Comparison of ENCODE assay signal across 27 cellular contexts in genomic region chr20:62710221-62710885, GRCh38. TPM values are rescaled to one million over a fixed set of nuclear protein-coding genes. Genes with fewer than 3 reads are reported as not detected.
A peak's percentile ranks its signal among the peaks of the same experiment; 100 is the strongest.
DNase-seq lines count a peak whose midpoint lies in the region; ATAC-seq and TF ChIP-seq lines count a peak whose summit lies in the region.
"Had no signal": no experiment of that assay in that cellular context is flagged by ENCODE, and none has a peak within 500 bp of the region (broad histone marks: within the 10 kb centered on the region; RNA-seq: fewer than 3 reads in every experiment).

No MANE protein-coding gene starts in this region.

- H3K4me1 Mint-ChIP-seq in MCF 10A (ENCODE audit: insufficient read depth, unreplicated experiment) (peaks cover 30% of the 10 kb centered on the region), brain (peaks cover 51% of the 10 kb centered on the region), endodermal cell (no peaks in the 10 kb centered on the region)
- H3K4me1 Mint-ChIP-seq: activated naive CD8-positive, alpha-beta T cell treated with anti-CD3 and anti-CD28 coated beads, Interleukin-2, amount 10 ng/mL, durations not matched to agents 7 days and 5 days had no signal

- H3K23ac ChIP-seq in IMR-90 (ENCODE audit: low read depth, low read length): no peak overlapping the region

- H2AK5ac ChIP-seq in IMR-90 (ENCODE audit: low read depth, low read length): peak overlapping the region; percentile 76

- no peak overlapping the region for H2AFZ ChIP-seq in IMR-90 (replicated peaks; ENCODE audit: low read length, poor library complexity)

- no peak overlapping the region for H3K14ac ChIP-seq in IMR-90 (replicated peaks; ENCODE audit: low read depth, low read length)

- TF ChIP-seq CTCF in MCF 10A (IDR thresholded peaks at IDR 0.05; ENCODE audit: unreplicated experiment) (no peak), breast epithelium (IDR thresholded peaks at IDR 0.05) (no peak), IMR-90 (conservative IDR thresholded peaks at IDR 0.05; ENCODE audit: low read depth, low read length) (no peak), brain (conservative IDR thresholded peaks at IDR 0.05) (no peak), endodermal cell (conservative IDR thresholded peaks at IDR 0.05) (no peak)

- CTCF ChIA-PET in MCF 10A (lab: Yijun Ruan, JAX) (interaction anchor here (1.1 kb wide), 1 partner anchor 81 kb away, joined by 5 read pairs; no protein-coding TSS in a partner anchor), IMR-90 (lab: Yijun Ruan, JAX) (no interaction called here)

- H2BK15ac ChIP-seq in IMR-90 (ENCODE audit: low read depth, low read length): no peak overlapping the region

- POLR2A ChIA-PET in MCF 10A (lab: Yijun Ruan, JAX): interaction anchor here (0.9 to 1.4 kb wide), 3 partner anchors 9 to 85 kb away, joined by 3 to 7 read pairs (median 3); partner anchors contain the start of gene MRGBP
- POLR2A ChIA-PET in IMR-90 (lab: Charles Lee; ENCODE audit: unreplicated experiment): no interaction called here

- no peak for TF ChIP-seq RAD21 in IMR-90 (IDR thresholded peaks at IDR 0.05; ENCODE audit: low read length)

- ATAC-seq in IMR-90 (ENCODE audit: low read depth) (no peak), HG02840 (IDR thresholded peaks at IDR 0.05; ENCODE audit: low FRiP score, unreplicated experiment) (no peak)
- ATAC-seq: heart left ventricle, left lobe of liver had no signal

- no peak overlapping the region for H3K4ac ChIP-seq in IMR-90 (ENCODE audit: low read depth, low read length)

- H4K20me1 ChIP-seq in IMR-90 (ENCODE audit: insufficient read depth, low read length): peaks cover 4% of the 10 kb centered on the region; the same call in 1 of the 2 replicates

- no peak overlapping the region for H2BK120ac ChIP-seq in IMR-90 (ENCODE audit: low read depth, low read length)

- H3K4me1 ChIP-seq in breast epithelium (no peaks in the 10 kb centered on the region), IMR-90 (ENCODE audit: control insufficient read depth, insufficient read depth, low read length) (no peaks in the 10 kb centered on the region), rectal smooth muscle tissue (ENCODE audit: control insufficient read depth, insufficient read depth, low read length) (peaks cover 44% of the 10 kb centered on the region), endodermal cell (ENCODE audit: control insufficient read depth, insufficient read depth, low read length) (peaks cover 3% of the 10 kb centered on the region)

- H2AK9ac ChIP-seq in IMR-90 (replicated peaks; ENCODE audit: low read depth, low read length, poor library complexity): peak overlapping the region; percentile 65

- H3K4me3 ChIP-seq in breast epithelium (no peak overlapping the region), IMR-90 (ENCODE audit: insufficient read depth, low read depth, low read length) (no peak overlapping the region), rectal smooth muscle tissue (ENCODE audit: low read length) (peak overlapping the region; percentile 42), endodermal cell (ENCODE audit: low read length) (no peak overlapping the region)
- H3K4me3 ChIP-seq: Peyer's patch, suprapubic skin had no signal

- H3K9me1 ChIP-seq in IMR-90 (ENCODE audit: insufficient read depth, low read length): peaks cover 4% of the 10 kb centered on the region

- H3K9me3 Mint-ChIP-seq in MCF 10A (ENCODE audit: unreplicated experiment) (no peaks in the 10 kb centered on the region), brain (peaks cover 0 to 19% (median 4%) of the 10 kb centered on the region in 5 experiments), endodermal cell (no peaks in the 10 kb centered on the region)
- H3K9me3 Mint-ChIP-seq: activated B cell treated with CpG ODN at 0.5 μM for 24 hours; activated naive CD8-positive, alpha-beta T cell treated with anti-CD3 and anti-CD28 coated beads, Interleukin-2, amount 10 ng/mL, durations not matched to agents 7 days and 5 days; naive thymus-derived CD8-positive, alpha-beta T cell had no signal

- H2BK20ac ChIP-seq in IMR-90 (ENCODE audit: low read depth, low read length): no peak overlapping the region

- in situ Hi-C loops in IMR-90 (cut with MboI; ENCODE audit: low sequenced_read_pairs): no loop called here

- no peak overlapping the region for H2BK5ac ChIP-seq in IMR-90 (ENCODE audit: low read depth, low read length, poor library complexity, severe bottlenecking)

- H3K27ac Mint-ChIP-seq in MCF 10A (ENCODE audit: low read depth, unreplicated experiment) (no peak overlapping the region), brain (peak overlapping the region in 2 of 5 experiments; percentile 38 to 63), endodermal cell (no peak overlapping the region)
- H3K27ac Mint-ChIP-seq: activated B cell treated with CpG ODN at 0.5 μM for 24 hours; activated naive CD8-positive, alpha-beta T cell treated with anti-CD3 and anti-CD28 coated beads, Interleukin-2, amount 10 ng/mL, durations not matched to agents 7 days and 5 days; mesothelial cell of epicardium; naive thymus-derived CD8-positive, alpha-beta T cell had no signal

- no peaks in the 10 kb centered on the region for H3K9me3 ChIP-seq in breast epithelium
- 0 out of 2 replicates have a peak, but pooled peaks cover 1% of the 10 kb centered on the region for H3K9me3 ChIP-seq in IMR-90 (ENCODE audit: control insufficient read depth, insufficient read depth, low read length)
- no peaks in the 10 kb centered on the region for H3K9me3 ChIP-seq in endodermal cell (ENCODE audit: control insufficient read depth, low read length)
- H3K9me3 ChIP-seq: heart left ventricle, Peyer's patch, suprapubic skin had no signal

- no TSS peak for BruUV-seq in MCF 10A (replicated peaks; lab: Mats Ljungman, UMichigan)
- BruUV-seq in IMR-90 (replicated peaks; lab: Mats Ljungman, UMichigan): no TSS peak

- no peak overlapping the region for H4K8ac ChIP-seq in IMR-90 (ENCODE audit: low read depth in 2 of 2, low read length in 2 of 2)

- H3K18ac ChIP-seq in IMR-90 (ENCODE audit: low read depth, low read length): no peak overlapping the region

- H3K27ac ChIP-seq in breast epithelium (no peak overlapping the region), IMR-90 (ENCODE audit: insufficient read depth, low read length) (no peak overlapping the region), rectal smooth muscle tissue (ENCODE audit: low read depth, low read length) (peak overlapping the region; percentile 81), endodermal cell (ENCODE audit: low read depth, low read length) (no peak overlapping the region)
- H3K27ac ChIP-seq: Peyer's patch, suprapubic skin had no signal

- dilution Hi-C loops in IMR-90 (cut with HindIII; ENCODE audit: low sequenced_read_pairs, unreplicated experiment): no loop called here

- H3K27me3 Mint-ChIP-seq in MCF 10A (ENCODE audit: insufficient read depth, unreplicated experiment): no peaks in the 10 kb centered on the region
- H3K27me3 Mint-ChIP-seq in brain: peaks cover 35% of the 10 kb centered on the region
- H3K27me3 Mint-ChIP-seq in endodermal cell (ENCODE audit: insufficient read depth): peaks cover 63% of the 10 kb centered on the region

- no peak overlapping the region for H3K56ac ChIP-seq in IMR-90 (ENCODE audit: extremely low read depth, insufficient read depth, low read length)

- no peaks in the 10 kb centered on the region for H3K36me3 Mint-ChIP-seq in MCF 10A (ENCODE audit: insufficient read depth, unreplicated experiment)
- no peaks in the 10 kb centered on the region for H3K36me3 Mint-ChIP-seq in brain
- H3K36me3 Mint-ChIP-seq in endodermal cell (ENCODE audit: low read depth): no peaks in the 10 kb centered on the region
- H3K36me3 Mint-ChIP-seq: activated naive CD8-positive, alpha-beta T cell treated with anti-CD3 and anti-CD28 coated beads, Interleukin-2, amount 10 ng/mL, durations not matched to agents 7 days and 5 days; mesothelial cell of epicardium; naive thymus-derived CD8-positive, alpha-beta T cell had no signal

- intact Hi-C loops in MCF 10A (cut with micrococcal nuclease) (no loop called here), breast epithelium (cut with DNase I; ENCODE audit: low total_unique reads) (no loop called here), IMR-90 (cut with micrococcal nuclease) (no loop called here)

- H3K4me3 Mint-ChIP-seq in MCF 10A (ENCODE audit: unreplicated experiment): peak overlapping the region; percentile 11
- H3K4me3 Mint-ChIP-seq in brain: peak overlapping the region; percentile 62 to 80 (median 69)
- H3K4me3 Mint-ChIP-seq in endodermal cell: no peak overlapping the region
- H3K4me3 Mint-ChIP-seq: activated B cell treated with CpG ODN at 0.5 μM for 24 hours; activated naive CD8-positive, alpha-beta T cell treated with anti-CD3 and anti-CD28 coated beads, Interleukin-2, amount 10 ng/mL, durations not matched to agents 7 days and 5 days; mesothelial cell of epicardium had no signal

- WGBS in IMR-90 (ENCODE audit: extremely low coverage in 2 of 2, insufficient read length in 1 of 2), 2 experiments: 82% methylated on average over 17 of the region's 20 CpGs; no CpG with 5 or more reads in 1 of the 2 experiments
- WGBS in endodermal cell (ENCODE audit: insufficient coverage in 1 of 2, insufficient read length in 1 of 2), 2 experiments: 89 to 90% methylated on average over 7 to 20 of the region's 20 CpGs

- H3K79me1 ChIP-seq in IMR-90 (ENCODE audit: low read depth in 1 of 2, low read length in 2 of 2): no peaks in the 10 kb centered on the region

- no peak overlapping the region for H3K4me2 ChIP-seq in IMR-90 (ENCODE audit: low read depth, low read length)

- no peak overlapping the region for H4K5ac ChIP-seq in IMR-90 (ENCODE audit: low read depth, low read length)

- H3K36me3 ChIP-seq in breast epithelium (no peaks in the 10 kb centered on the region), IMR-90 (ENCODE audit: control insufficient read depth, insufficient read depth, low read length) (no peaks in the 10 kb centered on the region), rectal smooth muscle tissue (ENCODE audit: control insufficient read depth, insufficient read depth, low read length) (no peaks in the 10 kb centered on the region), endodermal cell (ENCODE audit: control insufficient read depth, insufficient read depth, low read length) (no peaks in the 10 kb centered on the region)
- H3K36me3 ChIP-seq: heart left ventricle, Peyer's patch, suprapubic skin had no signal

- H4K91ac ChIP-seq in IMR-90 (ENCODE audit: insufficient read depth, low read depth, low read length): no peak overlapping the region

- no peak for TF ChIP-seq POLR2A in breast epithelium (IDR thresholded peaks at IDR 0.05)
- TF ChIP-seq POLR2A in IMR-90 (IDR thresholded peaks at IDR 0.05; ENCODE audit: low read depth, low read length): no peak

- no peak for DNase-seq in MCF 10A (ENCODE audit: unreplicated experiment)
- no peak for DNase-seq in breast epithelium (ENCODE audit: low spot score in 2 of 2)
- no peak for DNase-seq in IMR-90
- DNase-seq in endodermal cell: no peak
- no peak for DNase-seq in inferior parietal cortex (ENCODE audit: extremely low spot score)
- DNase-seq: activated B cell treated with CpG ODN at 0.5 μM for 24 hours; activated CD4-positive, alpha-beta T cell treated with anti-CD3 and anti-CD28 coated beads, Interleukin-2, amount 50 U/mL, for 4 hours; activated naive CD8-positive, alpha-beta T cell treated with anti-CD3 and anti-CD28 coated beads, Interleukin-2, amount 10 ng/mL, durations not matched to agents 7 days and 5 days; cerebellar nuclear complex; DND-41; GOT3; KBM-7; MM.1S; naive thymus-derived CD8-positive, alpha-beta T cell; NCI-H1694 treated with DMSO at 0.1 percent for 48 hours; NK-92 treated with Interleukin-12 subunit alpha and Interleukin-12 subunit beta, amount 100 ng/mL, for 24 hours; Peyer's patch; retina; T-helper 9 cell had no signal

- H3K9ac ChIP-seq in IMR-90 (ENCODE audit: low read depth, low read length) (no peak overlapping the region), rectal smooth muscle tissue (ENCODE audit: low read length) (no peak overlapping the region), endodermal cell (ENCODE audit: extremely low read depth, low read length, poor library complexity, severe bottlenecking) (no peak overlapping the region)

- peaks cover 4 to 59% of the 10 kb centered on the region in 2 donors for H3K27me3 ChIP-seq in breast epithelium
- H3K27me3 ChIP-seq in IMR-90 (ENCODE audit: control insufficient read depth, insufficient read depth, low read length): peaks cover 33% of the 10 kb centered on the region; the same call in 1 of the 2 replicates
- peaks cover 13% of the 10 kb centered on the region for H3K27me3 ChIP-seq in rectal smooth muscle tissue (ENCODE audit: control insufficient read depth, insufficient read depth, low read length)
- H3K27me3 ChIP-seq in endodermal cell (ENCODE audit: control insufficient read depth, insufficient read depth, low read length, poor library complexity, severe bottlenecking): peaks cover 66% of the 10 kb centered on the region

RNA-seq across cellular contexts. Expression of gene NTSR1, which starts 1.7 kb away (rescaled TPM):
- total RNA-seq in MCF 10A (2022): 4.5 and 6.2 TPM in 2 replicates
- under 1 TPM in 1 of 3 donors, not detected in 2; under 0.01 TPM for total RNA-seq in breast epithelium
- 0.54 and 0.56 TPM in 2 replicates for total RNA-seq in IMR-90 (2012; rRNA removed)
- polyA plus RNA-seq in IMR-90 (2012; rRNA removed): 1.8 and 2.3 TPM in 2 replicates
- polyA plus RNA-seq in IMR-90 (2012; cell fraction: cytosol; rRNA removed): 1.1 and 1.9 TPM in 2 replicates
- 1.2 and 2.9 TPM in 2 replicates for polyA plus RNA-seq in IMR-90 (2012; cell fraction: nucleus; rRNA removed; ENCODE audit: low replicate concordance)
- polyA plus RNA-seq in brain (ENCODE audit: insufficient read depth, low read depth, low replicate concordance): 0.48 TPM
- total RNA-seq in endodermal cell: under 1 TPM; 0.11 to 0.62 TPM
- polyA plus RNA-seq in endodermal cell (2013, experiment 1 of 2): 2.0 TPM
- polyA plus RNA-seq in endodermal cell (2013, experiment 2 of 2): 1.4 TPM
- total RNA-seq: activated B cell treated with CpG ODN at 0.5 μM for 24 hours; naive thymus-derived CD8-positive, alpha-beta T cell; osteoblast had no signal
- polyA plus RNA-seq: naive thymus-derived CD8-positive, alpha-beta T cell had no signal
